Comparison of ENCODE assay signal across 1 cellular context in genomic region chr6:30075094-30075986, GRCh38.
TF ChIP-seq lines count a peak whose summit lies in the region.

RNF39 (minus strand) TSS chr6:30075769; CDS start chr6:30075585, 184 bp downstream.

TF ChIP-seq in SK-N-SH, 30 proteins besides CTCF, POLR2A, EP300 and RAD21 (continued from another document):
- TF ChIP-seq REST (IDR thresholded peaks at IDR 0.05; ENCODE audit: low read depth, low read length), result no peak
